ENCODE assay signal across 19 cellular contexts in the genomic region with DNA sequence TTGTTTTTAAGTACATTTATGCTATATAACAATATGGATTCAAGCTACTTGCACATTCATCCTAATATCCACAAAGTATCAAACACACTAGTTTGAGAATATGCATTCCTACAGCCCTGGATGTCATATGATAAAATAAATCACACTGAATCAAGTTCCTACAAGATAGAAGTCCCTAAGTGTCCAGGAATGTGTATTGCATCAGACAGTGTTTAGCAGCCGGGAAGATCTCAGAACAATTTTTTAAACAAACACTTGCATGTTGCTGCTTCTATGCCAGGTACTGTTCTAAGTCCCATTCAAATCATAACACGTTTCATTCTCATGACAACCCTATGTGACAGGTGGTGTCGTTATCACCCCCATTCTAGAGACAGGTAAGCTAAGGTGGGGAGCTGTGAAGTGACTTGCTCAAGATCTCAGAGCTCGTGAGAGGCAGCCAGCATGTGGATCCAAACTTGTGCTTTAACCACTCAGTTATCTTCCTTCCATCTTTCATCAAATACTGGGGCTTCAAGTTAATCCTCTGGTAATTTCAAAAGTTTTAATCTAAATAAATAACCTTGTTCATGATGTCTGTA.
DNase-seq lines count a peak whose midpoint lies in the region; ATAC-seq and TF ChIP-seq lines count a peak whose summit lies in the region.
"Had no signal": no experiment of that assay in that cellular context is flagged by ENCODE, and none has a peak within 500 bp of the region (broad histone marks: within the 10 kb centered on the region; RNA-seq: fewer than 3 reads in every experiment).

No MANE protein-coding gene starts in this region.

- peaks cover 8% of the 10 kb centered on the region for H3K9me3 Mint-ChIP-seq in WTC11
- no peaks in the 10 kb centered on the region for H3K9me3 Mint-ChIP-seq in CD4-positive, alpha-beta T cell
- H3K9me3 Mint-ChIP-seq: activated naive CD8-positive, alpha-beta T cell treated with anti-CD3 and anti-CD28 coated beads, Interleukin-2, amount 10 ng/mL, durations not matched to agents 7 days and 5 days; activated T-cell treated with anti-CD3 and anti-CD28 coated beads, Interleukin-2, amount 50 U/mL, for 24 hours; naive thymus-derived CD8-positive, alpha-beta T cell; stimulated activated naive CD8-positive, alpha-beta T cell treated with anti-CD3 and anti-CD28 coated beads, Interleukin-15, amount 100 ng/mL, for 72 hours had no signal

- no peak overlapping the region for H3K27ac Mint-ChIP-seq in WTC11
- no peak overlapping the region for H3K27ac Mint-ChIP-seq in CD4-positive, alpha-beta T cell
- H3K27ac Mint-ChIP-seq: activated naive CD8-positive, alpha-beta T cell treated with anti-CD3 and anti-CD28 coated beads, Interleukin-2, amount 10 ng/mL, durations not matched to agents 7 days and 5 days; naive thymus-derived CD8-positive, alpha-beta T cell; progenitor cell of endocrine pancreas; stimulated activated naive CD8-positive, alpha-beta T cell treated with anti-CD3 and anti-CD28 coated beads, Interleukin-15, amount 100 ng/mL, for 72 hours had no signal

- ATAC-seq in WTC11: no peak
- no peak for ATAC-seq in CD4-positive, alpha-beta T cell (ENCODE audit: poor library complexity)
- ATAC-seq: left ventricle myocardium superior; naive thymus-derived CD8-positive, alpha-beta T cell; stimulated activated naive CD8-positive, alpha-beta T cell treated with anti-CD3 and anti-CD28 coated beads, Interleukin-15, amount 100 ng/mL, for 72 hours had no signal

- H3K27ac ChIP-seq in CD4-positive, alpha-beta T cell (ENCODE audit: low read depth, low read length): no peak overlapping the region
- H3K27ac ChIP-seq: C4-2B, SK-N-MC had no signal

- H3K4me1 Mint-ChIP-seq in WTC11: no peaks in the 10 kb centered on the region
- no peaks in the 10 kb centered on the region for H3K4me1 Mint-ChIP-seq in CD4-positive, alpha-beta T cell (ENCODE audit: low read depth)
- H3K4me1 Mint-ChIP-seq: activated naive CD8-positive, alpha-beta T cell treated with anti-CD3 and anti-CD28 coated beads, Interleukin-2, amount 10 ng/mL, durations not matched to agents 7 days and 5 days; naive thymus-derived CD8-positive, alpha-beta T cell; stimulated activated naive CD8-positive, alpha-beta T cell treated with anti-CD3 and anti-CD28 coated beads, Interleukin-15, amount 100 ng/mL, for 72 hours had no signal

- H3K9me3 ChIP-seq in CD4-positive, alpha-beta T cell (ENCODE audit: control insufficient read depth, low read length): no peaks in the 10 kb centered on the region

- TF ChIP-seq CTCF in WTC11 (IDR thresholded peaks at IDR 0.05): no peak
- no peak for TF ChIP-seq CTCF in CD4-positive, alpha-beta T cell (IDR thresholded peaks at IDR 0.05)

- intact Hi-C loops in CD4-positive, alpha-beta T cell (cut with DNase I, micrococcal nuclease): no loop called here

- no peaks in the 10 kb centered on the region for H3K27me3 Mint-ChIP-seq in WTC11 (ENCODE audit: low read depth)
- no peaks in the 10 kb centered on the region for H3K27me3 Mint-ChIP-seq in CD4-positive, alpha-beta T cell
- H3K27me3 Mint-ChIP-seq: activated naive CD8-positive, alpha-beta T cell treated with anti-CD3 and anti-CD28 coated beads, Interleukin-2, amount 10 ng/mL, durations not matched to agents 7 days and 5 days; activated T-cell treated with anti-CD3 and anti-CD28 coated beads, Interleukin-2, amount 50 U/mL, for 24 hours; progenitor cell of endocrine pancreas; stimulated activated naive CD8-positive, alpha-beta T cell treated with anti-CD3 and anti-CD28 coated beads, Interleukin-15, amount 100 ng/mL, for 72 hours had no signal

- POLR2A ChIA-PET in WTC11 (lab: Charles Lee): interaction anchor here (1.0 kb wide), 1 partner anchor 40 kb away, joined by 3 read pairs; no protein-coding TSS in a partner anchor
- POLR2A ChIA-PET in CD4-positive, alpha-beta T cell (lab: Charles Lee): no interaction called here

- no peaks in the 10 kb centered on the region for H3K27me3 ChIP-seq in CD4-positive, alpha-beta T cell (ENCODE audit: control insufficient read depth, insufficient read depth, low read length)

- H3K4me3 ChIP-seq in skeletal muscle cell (ENCODE audit: low read depth, low read length): no peak overlapping the region
- H3K4me3 ChIP-seq: SK-N-MC had no signal

- CTCF ChIA-PET in WTC11 (lab: Charles Lee): interaction anchor here (1.0 kb wide), 1 partner anchor 71 kb away, joined by 4 read pairs; no protein-coding TSS in a partner anchor
- CTCF ChIA-PET in CD4-positive, alpha-beta T cell (lab: Charles Lee): interaction anchor here (1.2 kb wide), 1 partner anchor 96 kb away, joined by 3 read pairs; no protein-coding TSS in a partner anchor

- DNase-seq in ELR (ENCODE audit: low read depth) (peak; percentile 53), WTC11 (ENCODE audit: low spot score) (no peak), fibroblast of peridontal ligament (ENCODE audit: extremely low read depth) (peak; percentile 68), skeletal muscle cell (ENCODE audit: low read depth) (peak; percentile 40), T-helper 9 cell (no peak), GF-D8 (lab: John Stamatoyannopoulos, UW) (no peak), NCI-H2107 (lab: John Stamatoyannopoulos, UW) (no peak)
- DNase-seq in CD4-positive, alpha-beta T cell: no peak
- DNase-seq: activated naive CD8-positive, alpha-beta T cell treated with anti-CD3 and anti-CD28 coated beads, Interleukin-2, amount 10 ng/mL, durations not matched to agents 7 days and 5 days; activated T-cell treated with anti-CD3 and anti-CD28 coated beads, Interleukin-2, amount 50 U/mL, for 24 hours; left ventricle myocardium superior; naive thymus-derived CD8-positive, alpha-beta T cell; NCI-H187 treated with DMSO at 0.1 percent for 48 hours; NCI-H510A; stimulated activated CD4-positive, alpha-beta T cell treated with anti-CD3 and anti-CD28 coated beads, Interleukin-15, amount 100 ng/mL, for 24 hours; stimulated activated naive CD8-positive, alpha-beta T cell treated with anti-CD3 and anti-CD28 coated beads, Interleukin-15, amount 100 ng/mL, for 72 hours had no signal

- no peak overlapping the region for H3K4me3 Mint-ChIP-seq in WTC11
- H3K4me3 Mint-ChIP-seq in CD4-positive, alpha-beta T cell: no peak overlapping the region
- H3K4me3 Mint-ChIP-seq: activated naive CD8-positive, alpha-beta T cell treated with anti-CD3 and anti-CD28 coated beads, Interleukin-2, amount 10 ng/mL, durations not matched to agents 7 days and 5 days; activated T-cell treated with anti-CD3 and anti-CD28 coated beads, Interleukin-2, amount 50 U/mL, for 24 hours; naive thymus-derived CD8-positive, alpha-beta T cell; stimulated activated naive CD8-positive, alpha-beta T cell treated with anti-CD3 and anti-CD28 coated beads, Interleukin-15, amount 100 ng/mL, for 72 hours had no signal

- H3K36me3 Mint-ChIP-seq in WTC11: peaks cover 17% of the 10 kb centered on the region
- H3K36me3 Mint-ChIP-seq in CD4-positive, alpha-beta T cell (ENCODE audit: low read depth): no peaks in the 10 kb centered on the region
- H3K36me3 Mint-ChIP-seq: activated naive CD8-positive, alpha-beta T cell treated with anti-CD3 and anti-CD28 coated beads, Interleukin-2, amount 10 ng/mL, durations not matched to agents 7 days and 5 days; naive thymus-derived CD8-positive, alpha-beta T cell had no signal

TF ChIP-seq in WTC11, 78 proteins besides CTCF, POLR2A, EP300 and RAD21:
- peak; percentile 92 for TF ChIP-seq GABPB1 (CRISPR knock-in tag; IDR thresholded peaks at IDR 0.05)
- TF ChIP-seq ATF1 (CRISPR knock-in tag; IDR thresholded peaks at IDR 0.05): no peak

Comparison
In these comparisons a context has a peak if more than half of its experiments do, and no peak if none do; other contexts are left out.
1. DNase-seq: peak in ELR (single experiment), fibroblast of peridontal ligament (single experiment) and skeletal muscle cell (single experiment); none in WTC11 (single experiment), T-helper 9 cell (single experiment), CD4-positive, alpha-beta T cell (0 of 10), GF-D8 (single experiment) and NCI-H2107 (single experiment).